9 cellular contexts compared by ENCODE assay signal in genomic region chr1:77950873-77951272, GRCh38. TPM values are rescaled to one million over a fixed set of nuclear protein-coding genes. Genes with fewer than 3 reads are reported as not detected.
DNase-seq lines count a peak whose midpoint lies in the region; ATAC-seq, FAIRE-seq and TF ChIP-seq lines count a peak whose summit lies in the region.
"Had no signal": no experiment of that assay in that cellular context is flagged by ENCODE, and none has a peak within 500 bp of the region (broad histone marks: within the 10 kb centered on the region; RNA-seq: fewer than 3 reads in every experiment).

No MANE protein-coding gene starts in this region.

- peak; percentile 37 to 44 for ATAC-seq in activated T-cell treated with anti-CD3 and anti-CD28 coated beads, Interleukin-2, amount 50 U/mL, for 4 hours
- ATAC-seq in GM21786 (IDR thresholded peaks at IDR 0.05; ENCODE audit: unreplicated experiment), result peak; percentile 80
- ATAC-seq in HG03565 (IDR thresholded peaks at IDR 0.05; ENCODE audit: unreplicated experiment), result peak; percentile 66
- peak; percentile 75 to 79 for ATAC-seq in stimulated activated naive B cell treated with anti-CD40 and anti-IgM and Interleukin-4, amounts not matched to agents 10 μg/mL and 1 μg/mL and 100 μg/mL, for 72 hours (replicated peaks)
- no peak for ATAC-seq in SK-N-SH treated with all-trans-retinoic acid at 6 μM for 48 hours

- H3K9me3 Mint-ChIP-seq in activated T-cell treated with anti-CD3 and anti-CD28 coated beads, Interleukin-2, amount 50 U/mL, for 4 hours, result no peaks in the 10 kb centered on the region
- no peaks in the 10 kb centered on the region for H3K9me3 Mint-ChIP-seq in stimulated activated naive B cell treated with anti-CD40 and anti-IgM and Interleukin-4, amounts not matched to agents 10 μg/mL and 1 μg/mL and 100 μg/mL, for 72 hours

- H3K27me3 Mint-ChIP-seq in activated T-cell treated with anti-CD3 and anti-CD28 coated beads, Interleukin-2, amount 50 U/mL, for 4 hours (ENCODE audit: low read depth), result no peaks in the 10 kb centered on the region
- H3K27me3 Mint-ChIP-seq in stimulated activated naive B cell treated with anti-CD40 and anti-IgM and Interleukin-4, amounts not matched to agents 10 μg/mL and 1 μg/mL and 100 μg/mL, for 72 hours, result no peaks in the 10 kb centered on the region

- peaks cover 29% of the 10 kb centered on the region for H3K4me1 Mint-ChIP-seq in activated T-cell treated with anti-CD3 and anti-CD28 coated beads, Interleukin-2, amount 50 U/mL, for 4 hours (ENCODE audit: low read depth)
- H3K4me1 Mint-ChIP-seq in stimulated activated naive B cell treated with anti-CD40 and anti-IgM and Interleukin-4, amounts not matched to agents 10 μg/mL and 1 μg/mL and 100 μg/mL, for 72 hours, result peaks cover 17 to 52% of the 10 kb centered on the region in 2 donors

- TF ChIP-seq POLR2A in erythroblast (IDR thresholded peaks at IDR 0.05; ENCODE audit: low read length), result no peak

- no peak for TF ChIP-seq CTCF in D721Med (IDR thresholded peaks at IDR 0.05; ENCODE audit: insufficient read depth, missing control alignments)

- no peak for FAIRE-seq in D721Med (lab: Jason Lieb, UNC)
- FAIRE-seq: astrocyte had no signal

- H3K27ac Mint-ChIP-seq in stimulated activated naive B cell treated with anti-CD40 and anti-IgM and Interleukin-4, amounts not matched to agents 10 μg/mL and 1 μg/mL and 100 μg/mL, for 72 hours, result no peak overlapping the region

- H3K4me3 Mint-ChIP-seq in activated T-cell treated with anti-CD3 and anti-CD28 coated beads, Interleukin-2, amount 50 U/mL, for 4 hours, result no peak overlapping the region
- H3K4me3 Mint-ChIP-seq in stimulated activated naive B cell treated with anti-CD40 and anti-IgM and Interleukin-4, amounts not matched to agents 10 μg/mL and 1 μg/mL and 100 μg/mL, for 72 hours, result peak overlapping the region in 1 of 2 donors; percentile 37

- H3K36me3 Mint-ChIP-seq in activated T-cell treated with anti-CD3 and anti-CD28 coated beads, Interleukin-2, amount 50 U/mL, for 4 hours (ENCODE audit: insufficient read depth), result peaks cover 45% of the 10 kb centered on the region
- H3K36me3 Mint-ChIP-seq in stimulated activated naive B cell treated with anti-CD40 and anti-IgM and Interleukin-4, amounts not matched to agents 10 μg/mL and 1 μg/mL and 100 μg/mL, for 72 hours, result peaks cover 29 to 40% of the 10 kb centered on the region in 2 donors

- DNase-seq in activated T-cell treated with anti-CD3 and anti-CD28 coated beads, Interleukin-2, amount 50 U/mL, for 4 hours, result no peak
- no peak for DNase-seq in activated T-cell treated with anti-CD3 and anti-CD28 coated beads, Interleukin-2, amount 50 U/mL, for 48 hours
- DNase-seq in stimulated activated naive B cell treated with anti-CD40 and anti-IgM and Interleukin-4, amounts not matched to agents 10 μg/mL and 1 μg/mL and 100 μg/mL, for 72 hours, result no peak
- DNase-seq in D721Med (ENCODE audit: insufficient read length, low spot score) (no peak), erythroblast (lab: John Stamatoyannopoulos, UW) (no peak)

TF ChIP-seq in SK-N-SH treated with all-trans-retinoic acid at 6 μM for 48 hours, 23 proteins besides CTCF, POLR2A, EP300 and RAD21:
- no peak for TF ChIP-seq GLIS3 (CRISPR knock-in tag; IDR thresholded peaks at IDR 0.05)
- TF ChIP-seq, protein P1, sequence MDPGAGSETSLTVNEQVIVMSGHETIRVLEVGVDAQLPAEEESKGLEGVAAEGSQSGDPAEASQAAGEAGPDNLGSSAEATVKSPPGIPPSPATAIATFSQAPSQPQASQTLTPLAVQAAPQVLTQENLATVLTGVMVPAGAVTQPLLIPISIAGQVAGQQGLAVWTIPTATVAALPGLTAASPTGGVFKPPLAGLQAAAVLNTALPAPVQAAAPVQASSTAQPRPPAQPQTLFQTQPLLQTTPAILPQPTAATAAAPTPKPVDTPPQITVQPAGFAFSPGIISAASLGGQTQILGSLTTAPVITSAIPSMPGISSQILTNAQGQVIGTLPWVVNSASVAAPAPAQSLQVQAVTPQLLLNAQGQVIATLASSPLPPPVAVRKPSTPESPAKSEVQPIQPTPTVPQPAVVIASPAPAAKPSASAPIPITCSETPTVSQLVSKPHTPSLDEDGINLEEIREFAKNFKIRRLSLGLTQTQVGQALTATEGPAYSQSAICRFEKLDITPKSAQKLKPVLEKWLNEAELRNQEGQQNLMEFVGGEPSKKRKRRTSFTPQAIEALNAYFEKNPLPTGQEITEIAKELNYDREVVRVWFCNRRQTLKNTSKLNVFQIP (CRISPR knock-in tag; IDR thresholded peaks at IDR 0.05; ENCODE audit: borderline replicate concordance, low read depth), result no peak
- no peak for TF ChIP-seq ZFP30 (CRISPR knock-in tag; IDR thresholded peaks at IDR 0.05)
- TF ChIP-seq SNAI2 (CRISPR knock-in tag; IDR thresholded peaks at IDR 0.05), result no peak
- TF ChIP-seq OSR1 (CRISPR knock-in tag; IDR thresholded peaks at IDR 0.05), result no peak
- no peak for TF ChIP-seq BACH2 (CRISPR knock-in tag; IDR thresholded peaks at IDR 0.05; ENCODE audit: borderline replicate concordance)
- TF ChIP-seq CSDC2 (CRISPR knock-in tag; IDR thresholded peaks at IDR 0.05), result no peak
- no peak for TF ChIP-seq ESRRG (CRISPR knock-in tag; IDR thresholded peaks at IDR 0.05)
- no peak for TF ChIP-seq ZNF8 (CRISPR knock-in tag; IDR thresholded peaks at IDR 0.05)

RNA-seq across cellular contexts. Expression of gene FUBP1, which starts 28.0 kb away (rescaled TPM):
- total RNA-seq in activated T-cell treated with anti-CD3 and anti-CD28 coated beads, Interleukin-2, amount 50 U/mL, for 4 hours, result 100 to 1,000 TPM; 262 to 285 (median 277) TPM

RNA-seq across cellular contexts. Expression of gene DNAJB4, which starts 53.9 kb away (rescaled TPM):
- total RNA-seq in activated T-cell treated with anti-CD3 and anti-CD28 coated beads, Interleukin-2, amount 50 U/mL, for 4 hours, result 1 to 10 TPM; 5.4 to 6.6 (median 5.5) TPM
